Comparison of ENCODE assay signal across 14 cellular contexts in genomic region chr2:149394864-149395263, GRCh38.
"Had no signal": no experiment of that assay in that cellular context is flagged by ENCODE, and none has a peak within 500 bp of the region (broad histone marks: within the 10 kb centered on the region; RNA-seq: fewer than 3 reads in every experiment).

No MANE protein-coding gene starts in this region.

- ATAC-seq: activated naive CD8-positive, alpha-beta T cell treated with anti-CD3 and anti-CD28 coated beads, Interleukin-2, amount 50 U/mL, for 24 hours; effector memory CD8-positive, alpha-beta T cell; left lung had no signal

- H3K36me3 ChIP-seq: left lung had no signal

- H3K27me3 ChIP-seq: testis had no signal

- H3K36me3 Mint-ChIP-seq: activated CD4-positive, alpha-beta memory T cell treated with anti-CD3 and anti-CD28 coated beads for 36 hours; memory B cell had no signal

- H3K27me3 Mint-ChIP-seq: activated naive CD8-positive, alpha-beta T cell treated with anti-CD3 and anti-CD28 coated beads, Interleukin-2, amount 50 U/mL, for 24 hours had no signal

- H3K4me1 Mint-ChIP-seq: activated naive CD8-positive, alpha-beta T cell treated with anti-CD3 and anti-CD28 coated beads, Interleukin-2, amount 50 U/mL, for 24 hours; memory B cell had no signal

- H3K4me1 ChIP-seq: left lung, testis had no signal

- H3K4me3 Mint-ChIP-seq: activated CD4-positive, alpha-beta memory T cell treated with anti-CD3 and anti-CD28 coated beads for 36 hours; activated naive CD8-positive, alpha-beta T cell treated with anti-CD3 and anti-CD28 coated beads, Interleukin-2, amount 50 U/mL, for 24 hours; effector memory CD8-positive, alpha-beta T cell; memory B cell; stimulated activated naive CD8-positive, alpha-beta T cell treated with anti-CD3 and anti-CD28 coated beads, Interleukin-15, Interleukin-2, amounts not matched to agents 100 ng/mL and 50 ng/mL, for 24 hours had no signal

- H3K27ac ChIP-seq: coronary artery, left lung, testis had no signal

- H3K9me3 Mint-ChIP-seq: activated CD4-positive, alpha-beta memory T cell treated with anti-CD3 and anti-CD28 coated beads for 36 hours; activated naive CD8-positive, alpha-beta T cell treated with anti-CD3 and anti-CD28 coated beads, Interleukin-2, amount 50 U/mL, for 24 hours; memory B cell; stimulated activated naive CD8-positive, alpha-beta T cell treated with anti-CD3 and anti-CD28 coated beads, Interleukin-15, Interleukin-2, amounts not matched to agents 100 ng/mL and 50 ng/mL, for 24 hours had no signal

- H3K9me3 ChIP-seq: testis had no signal

- DNase-seq: activated CD4-positive, alpha-beta memory T cell treated with anti-CD3 and anti-CD28 coated beads for 36 hours; activated naive CD4-positive, alpha-beta T cell; activated naive CD8-positive, alpha-beta T cell treated with anti-CD3 and anti-CD28 coated beads, Interleukin-2, amount 50 U/mL, for 24 hours; central memory CD4-positive, alpha-beta T cell; effector memory CD8-positive, alpha-beta T cell; glutamatergic neuron; left lung; stimulated activated CD4-positive, alpha-beta T cell treated with anti-CD3 and anti-CD28 coated beads, Interleukin-2, amount 100 ng/mL, for 48 hours; stimulated activated CD8-positive, alpha-beta memory T cell treated with anti-CD3 and anti-CD28 coated beads, Interleukin-4, amount 100 ng/mL, for 48 hours; SW 1271; testis had no signal

- H3K4me3 ChIP-seq: coronary artery, left lung, testis had no signal
